Comparison of ENCODE assay signal across 23 cellular contexts in genomic region chr1:59605761-59606160, GRCh38.
DNase-seq lines count a peak whose midpoint lies in the region; ATAC-seq, FAIRE-seq and TF ChIP-seq lines count a peak whose summit lies in the region.
"Had no signal": no experiment of that assay in that cellular context is flagged by ENCODE, and none has a peak within 500 bp of the region (broad histone marks: within the 10 kb centered on the region; RNA-seq: fewer than 3 reads in every experiment).

No MANE protein-coding gene starts in this region.

- no peak for TF ChIP-seq POLR2A in H54 (IDR thresholded peaks at IDR 0.05; ENCODE audit: low read depth, low read length)

- no peaks in the 10 kb centered on the region for H3F3A ChIP-seq in GM23338 (replicated peaks; ENCODE audit: low read depth)

- H3K27ac Mint-ChIP-seq in nephron progenitor cell (peak overlapping the region; percentile 7), GM23338 (no peak overlapping the region)
- H3K27ac Mint-ChIP-seq: activated CD4-positive, alpha-beta T cell treated with anti-CD3 and anti-CD28 coated beads, Interleukin-2, amount 10 ng/mL, durations not matched to agents 24 days and 14 days; immature natural killer cell had no signal

- H3K4me3 ChIP-seq in AG10803 (ENCODE audit: low read length), result no peak overlapping the region
- no peak overlapping the region for H3K4me3 ChIP-seq in KMS-11 (IDR thresholded peaks at IDR 0.05; ENCODE audit: insufficient read depth, low read depth, low read length)
- H3K4me3 ChIP-seq in fibroblast of villous mesenchyme (ENCODE audit: low read depth, low read length), result no peak overlapping the region
- no peak overlapping the region for H3K4me3 ChIP-seq in GM23338
- H3K4me3 ChIP-seq: lung had no signal

- H3K27ac ChIP-seq in KMS-11 (peak overlapping the region; percentile 22; the same call in 1 of the 2 replicates), GM23338 (ENCODE audit: low read depth) (no peak overlapping the region)

- no peak overlapping the region for H3K4me3 Mint-ChIP-seq in nephron progenitor cell
- no peak overlapping the region for H3K4me3 Mint-ChIP-seq in GM23338
- H3K4me3 Mint-ChIP-seq: activated CD4-positive, alpha-beta T cell treated with anti-CD3 and anti-CD28 coated beads, Interleukin-2, amount 10 ng/mL, durations not matched to agents 24 days and 14 days; central memory CD8-positive, alpha-beta T cell; immature natural killer cell had no signal

- peak; percentile 27 for DNase-seq in AG10803 (ENCODE audit: low read depth)
- DNase-seq in fibroblast of villous mesenchyme (ENCODE audit: low read depth), result peak; percentile 25
- no peak for DNase-seq in nephron progenitor cell
- DNase-seq in H54 (ENCODE audit: insufficient read length, low spot score), result no peak
- DNase-seq in GM23338 (ENCODE audit: low spot score), result no peak
- DNase-seq: activated effector memory CD4-positive, alpha-beta T cell treated with Interleukin-2 at 50 U/mL for 16 hours; DND-41; glutamatergic neuron; immature natural killer cell; Kasumi-1; NCI-H1105; NCI-H2107; NCI-H524; small intestine; stimulated activated CD4-positive, alpha-beta T cell treated with anti-CD3 and anti-CD28 coated beads, Interleukin-4, amount 100 ng/mL, for 24 hours; SW 1271 had no signal

- H3K79me2 ChIP-seq in KMS-11 (ENCODE audit: insufficient read depth, low read depth) (no peaks in the 10 kb centered on the region), GM23338 (replicated peaks; ENCODE audit: insufficient read depth) (no peaks in the 10 kb centered on the region)

- H3K9me3 Mint-ChIP-seq in nephron progenitor cell, result peaks cover 35% of the 10 kb centered on the region
- peaks cover 21% of the 10 kb centered on the region for H3K9me3 Mint-ChIP-seq in GM23338
- H3K9me3 Mint-ChIP-seq: central memory CD8-positive, alpha-beta T cell had no signal

- H4K20me1 ChIP-seq in KMS-11 (ENCODE audit: insufficient read depth), result no peaks in the 10 kb centered on the region
- no peaks in the 10 kb centered on the region for H4K20me1 ChIP-seq in GM23338 (replicated peaks; ENCODE audit: insufficient read depth)

- no peaks in the 10 kb centered on the region; the same call in 1 of the 2 replicates for H3K9me2 ChIP-seq in GM23338 (ENCODE audit: insufficient read depth)

- ATAC-seq in HG02571 (IDR thresholded peaks at IDR 0.05; ENCODE audit: unreplicated experiment) (no peak), HG02798 (IDR thresholded peaks at IDR 0.05; ENCODE audit: poor library complexity, unreplicated experiment) (no peak), GM23338 (no peak)

- H3K4me2 ChIP-seq in KMS-11 (peak overlapping the region; percentile 42), GM23338 (no peak overlapping the region)

- H3K4me1 Mint-ChIP-seq in nephron progenitor cell (no peaks in the 10 kb centered on the region), GM23338 (peaks cover 2% of the 10 kb centered on the region; the same call in 2 of the 3 replicates)
- H3K4me1 Mint-ChIP-seq: activated CD4-positive, alpha-beta T cell treated with anti-CD3 and anti-CD28 coated beads, Interleukin-2, amount 10 ng/mL, durations not matched to agents 24 days and 14 days; central memory CD8-positive, alpha-beta T cell; immature natural killer cell had no signal

- H2AFZ ChIP-seq in KMS-11 (ENCODE audit: low read depth) (no peak overlapping the region), GM23338 (no peak overlapping the region)

- no peaks in the 10 kb centered on the region for H3K27me3 Mint-ChIP-seq in nephron progenitor cell (ENCODE audit: low read depth, poor library complexity)
- H3K27me3 Mint-ChIP-seq in GM23338 (ENCODE audit: insufficient read depth, low read depth, poor library complexity), result no peaks in the 10 kb centered on the region
- H3K27me3 Mint-ChIP-seq: activated CD4-positive, alpha-beta T cell treated with anti-CD3 and anti-CD28 coated beads, Interleukin-2, amount 10 ng/mL, durations not matched to agents 24 days and 14 days; central memory CD8-positive, alpha-beta T cell had no signal

- no peak for FAIRE-seq in H54 (lab: Jason Lieb, UNC)
- FAIRE-seq: HTR-8/SVneo, small intestine had no signal

- TF ChIP-seq CTCF in AG10803 (conservative IDR thresholded peaks at IDR 0.05; ENCODE audit: low read length) (no peak), KMS-11 (conservative IDR thresholded peaks at IDR 0.05; ENCODE audit: low read depth, low read length) (no peak), fibroblast of villous mesenchyme (IDR thresholded peaks at IDR 0.05; ENCODE audit: insufficient read depth, low read depth, low read length) (no peak), nephron progenitor cell (IDR thresholded peaks at IDR 0.05) (no peak), GM23338 (conservative IDR thresholded peaks at IDR 0.05; ENCODE audit: low read depth in 2 of 2) (no peak)

- H3K36me3 ChIP-seq in KMS-11 (ENCODE audit: insufficient read depth) (no peaks in the 10 kb centered on the region), GM23338 (ENCODE audit: insufficient read depth) (no peaks in the 10 kb centered on the region)

- H3K4me1 ChIP-seq in KMS-11 (ENCODE audit: low read depth, poor library complexity, severe bottlenecking), result peaks cover 31% of the 10 kb centered on the region
- 0 out of 2 replicates have a peak, but pooled peaks cover 3% of the 10 kb centered on the region for H3K4me1 ChIP-seq in GM23338 (ENCODE audit: insufficient read depth)

- H3K36me3 Mint-ChIP-seq in nephron progenitor cell (ENCODE audit: low read depth), result peaks cover 37% of the 10 kb centered on the region
- peaks cover 29% of the 10 kb centered on the region for H3K36me3 Mint-ChIP-seq in GM23338 (ENCODE audit: low read depth)

- H3K27me3 ChIP-seq in KMS-11 (ENCODE audit: insufficient read depth, low read depth) (no peaks in the 10 kb centered on the region), GM23338 (ENCODE audit: insufficient read depth) (no peaks in the 10 kb centered on the region)

- H3K9ac ChIP-seq in KMS-11, result no peak overlapping the region

TF ChIP-seq in GM23338, 12 proteins besides CTCF, POLR2A, EP300 and RAD21 (continues in another document):
- TF ChIP-seq JUNB (IDR thresholded peaks at IDR 0.05; ENCODE audit: unreplicated experiment) (no peak), ZNF114 (CRISPR knock-in tag; IDR thresholded peaks at IDR 0.05) (no peak), EZH2 (IDR thresholded peaks at IDR 0.05; ENCODE audit: low read depth, unreplicated experiment) (no peak)
- TF ChIP-seq, protein P1, sequence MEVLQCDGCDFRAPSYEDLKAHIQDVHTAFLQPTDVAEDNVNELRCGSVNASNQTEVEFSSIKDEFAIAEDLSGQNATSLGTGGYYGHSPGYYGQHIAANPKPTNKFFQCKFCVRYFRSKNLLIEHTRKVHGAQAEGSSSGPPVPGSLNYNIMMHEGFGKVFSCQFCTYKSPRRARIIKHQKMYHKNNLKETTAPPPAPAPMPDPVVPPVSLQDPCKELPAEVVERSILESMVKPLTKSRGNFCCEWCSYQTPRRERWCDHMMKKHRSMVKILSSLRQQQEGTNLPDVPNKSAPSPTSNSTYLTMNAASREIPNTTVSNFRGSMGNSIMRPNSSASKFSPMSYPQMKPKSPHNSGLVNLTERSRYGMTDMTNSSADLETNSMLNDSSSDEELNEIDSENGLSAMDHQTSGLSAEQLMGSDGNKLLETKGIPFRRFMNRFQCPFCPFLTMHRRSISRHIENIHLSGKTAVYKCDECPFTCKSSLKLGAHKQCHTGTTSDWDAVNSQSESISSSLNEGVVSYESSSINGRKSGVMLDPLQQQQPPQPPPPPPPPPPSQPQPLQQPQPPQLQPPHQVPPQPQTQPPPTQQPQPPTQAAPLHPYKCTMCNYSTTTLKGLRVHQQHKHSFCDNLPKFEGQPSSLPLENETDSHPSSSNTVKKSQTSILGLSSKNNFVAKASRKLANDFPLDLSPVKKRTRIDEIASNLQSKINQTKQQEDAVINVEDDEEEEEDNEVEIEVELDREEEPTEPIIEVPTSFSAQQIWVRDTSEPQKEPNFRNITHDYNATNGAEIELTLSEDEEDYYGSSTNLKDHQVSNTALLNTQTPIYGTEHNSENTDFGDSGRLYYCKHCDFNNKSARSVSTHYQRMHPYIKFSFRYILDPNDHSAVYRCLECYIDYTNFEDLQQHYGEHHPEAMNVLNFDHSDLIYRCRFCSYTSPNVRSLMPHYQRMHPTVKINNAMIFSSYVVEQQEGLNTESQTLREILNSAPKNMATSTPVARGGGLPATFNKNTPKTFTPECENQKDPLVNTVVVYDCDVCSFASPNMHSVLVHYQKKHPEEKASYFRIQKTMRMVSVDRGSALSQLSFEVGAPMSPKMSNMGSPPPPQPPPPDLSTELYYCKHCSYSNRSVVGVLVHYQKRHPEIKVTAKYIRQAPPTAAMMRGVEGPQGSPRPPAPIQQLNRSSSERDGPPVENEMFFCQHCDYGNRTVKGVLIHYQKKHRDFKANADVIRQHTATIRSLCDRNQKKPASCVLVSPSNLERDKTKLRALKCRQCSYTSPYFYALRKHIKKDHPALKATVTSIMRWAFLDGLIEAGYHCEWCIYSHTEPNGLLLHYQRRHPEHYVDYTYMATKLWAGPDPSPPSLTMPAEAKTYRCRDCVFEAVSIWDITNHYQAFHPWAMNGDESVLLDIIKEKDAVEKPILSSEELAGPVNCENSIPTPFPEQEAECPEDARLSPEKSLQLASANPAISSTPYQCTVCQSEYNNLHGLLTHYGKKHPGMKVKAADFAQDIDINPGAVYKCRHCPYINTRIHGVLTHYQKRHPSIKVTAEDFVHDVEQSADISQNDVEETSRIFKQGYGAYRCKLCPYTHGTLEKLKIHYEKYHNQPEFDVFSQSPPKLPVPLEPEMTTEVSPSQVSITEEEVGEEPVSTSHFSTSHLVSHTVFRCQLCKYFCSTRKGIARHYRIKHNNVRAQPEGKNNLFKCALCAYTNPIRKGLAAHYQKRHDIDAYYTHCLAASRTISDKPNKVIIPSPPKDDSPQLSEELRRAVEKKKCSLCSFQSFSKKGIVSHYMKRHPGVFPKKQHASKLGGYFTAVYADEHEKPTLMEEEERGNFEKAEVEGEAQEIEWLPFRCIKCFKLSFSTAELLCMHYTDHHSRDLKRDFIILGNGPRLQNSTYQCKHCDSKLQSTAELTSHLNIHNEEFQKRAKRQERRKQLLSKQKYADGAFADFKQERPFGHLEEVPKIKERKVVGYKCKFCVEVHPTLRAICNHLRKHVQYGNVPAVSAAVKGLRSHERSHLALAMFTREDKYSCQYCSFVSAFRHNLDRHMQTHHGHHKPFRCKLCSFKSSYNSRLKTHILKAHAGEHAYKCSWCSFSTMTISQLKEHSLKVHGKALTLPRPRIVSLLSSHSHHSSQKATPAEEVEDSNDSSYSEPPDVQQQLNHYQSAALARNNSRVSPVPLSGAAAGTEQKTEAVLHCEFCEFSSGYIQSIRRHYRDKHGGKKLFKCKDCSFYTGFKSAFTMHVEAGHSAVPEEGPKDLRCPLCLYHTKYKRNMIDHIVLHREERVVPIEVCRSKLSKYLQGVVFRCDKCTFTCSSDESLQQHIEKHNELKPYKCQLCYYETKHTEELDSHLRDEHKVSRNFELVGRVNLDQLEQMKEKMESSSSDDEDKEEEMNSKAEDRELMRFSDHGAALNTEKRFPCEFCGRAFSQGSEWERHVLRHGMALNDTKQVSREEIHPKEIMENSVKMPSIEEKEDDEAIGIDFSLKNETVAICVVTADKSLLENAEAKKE (CRISPR knock-in tag; IDR thresholded peaks at IDR 0.05), result no peak

Comparison
In these comparisons a context has a peak if more than half of its experiments do, and no peak if none do; other contexts are left out.
1. DNase-seq: peak in AG10803 (single experiment) and fibroblast of villous mesenchyme (single experiment); none in nephron progenitor cell (single experiment), H54 (single experiment) and GM23338 (single experiment).